Comparison of ENCODE assay signal across 17 cellular contexts in the genomic region with DNA sequence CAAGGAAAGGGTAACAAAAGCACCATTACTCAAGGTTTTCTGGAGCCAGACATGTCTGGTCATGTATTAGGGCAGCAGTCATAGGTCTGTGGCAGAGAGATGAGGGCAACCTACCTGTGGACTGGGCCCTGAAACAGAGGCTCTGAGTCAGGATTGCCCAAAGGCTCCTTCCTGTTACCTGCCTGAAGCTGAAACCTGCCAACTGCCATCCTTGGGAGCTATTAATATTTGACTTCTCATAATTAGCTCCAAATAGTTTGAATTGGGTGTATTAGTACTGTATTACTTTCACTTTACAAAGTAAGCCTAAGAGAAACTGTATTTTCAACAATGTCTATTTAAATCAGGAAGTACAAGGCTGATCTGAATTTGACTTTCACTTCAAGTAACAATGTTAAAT.
DNase-seq lines count a peak whose midpoint lies in the region; ATAC-seq and TF ChIP-seq lines count a peak whose summit lies in the region.
"Had no signal": no experiment of that assay in that cellular context is flagged by ENCODE, and none has a peak within 500 bp of the region (broad histone marks: within the 10 kb centered on the region; RNA-seq: fewer than 3 reads in every experiment).

No MANE protein-coding gene starts in this region.

- no peaks in the 10 kb centered on the region for H3K27me3 ChIP-seq in left lung
- no peaks in the 10 kb centered on the region for H3K27me3 ChIP-seq in CD8-positive, alpha-beta T cell (ENCODE audit: insufficient read depth, low read length)
- H3K27me3 ChIP-seq: cardiac muscle cell had no signal

- H3K4me3 ChIP-seq in left lung (no peak overlapping the region), coronary artery (no peak overlapping the region)
- H3K4me3 ChIP-seq in CD8-positive, alpha-beta T cell (ENCODE audit: low read depth, low read length) = no peak overlapping the region
- H3K4me3 ChIP-seq: cardiac muscle cell, GM23248 had no signal

- DNase-seq in epithelial cell of prostate (ENCODE audit: low read depth, low spot score) (peak; percentile 81), left lung (no peak), coronary artery (ENCODE audit: low spot score) (no peak), MV-4-11 (lab: John Stamatoyannopoulos, UW) (no peak)
- DNase-seq in CD8-positive, alpha-beta T cell = no peak
- DNase-seq: activated CD4-positive, alpha-beta T cell treated with anti-CD3 and anti-CD28 coated beads, Interleukin-2, amount 10 ng/mL, durations not matched to agents 7 days and 5 days; activated T-cell treated with anti-CD3 and anti-CD28 coated beads, Interleukin-2, amount 50 U/mL, for 24 hours; COR-L47; effector CD4-positive, alpha-beta T cell; GM23248; NCI-H1417 treated with DMSO at 0.1 percent for 48 hours; Right ventricle myocardium superior; stimulated activated naive CD4-positive, alpha-beta T cell treated with Interleukin-2 at 50 U/mL for 16 hours had no signal

- no peak overlapping the region for H3K27ac Mint-ChIP-seq in CD8-positive, alpha-beta T cell
- H3K27ac Mint-ChIP-seq: activated CD4-positive, alpha-beta T cell treated with anti-CD3 and anti-CD28 coated beads, Interleukin-2, amount 10 ng/mL, durations not matched to agents 7 days and 5 days; activated T-cell treated with anti-CD3 and anti-CD28 coated beads, Interleukin-2, amount 50 U/mL, for 24 hours had no signal

- peaks cover 0 to 8% of the 10 kb centered on the region in 2 donors for H3K9me3 ChIP-seq in left lung
- H3K9me3 ChIP-seq in CD8-positive, alpha-beta T cell (ENCODE audit: low read length) = no peaks in the 10 kb centered on the region

- POLR2A ChIA-PET in CD8-positive, alpha-beta T cell (lab: Charles Lee) = interaction anchor here (0.7 kb wide), 1 partner anchor 8 kb away, joined by 3 read pairs; no protein-coding TSS in a partner anchor

- intact Hi-C loops in left lung (cut with DNase I) = no loop called here
- intact Hi-C loops in CD8-positive, alpha-beta T cell (cut with DNase I, micrococcal nuclease) = no loop called here

- no peaks in the 10 kb centered on the region for H3K36me3 Mint-ChIP-seq in CD8-positive, alpha-beta T cell

- no peak for TF ChIP-seq CTCF in left lung (IDR thresholded peaks at IDR 0.05)
- TF ChIP-seq CTCF in coronary artery (IDR thresholded peaks at IDR 0.05) = no peak
- TF ChIP-seq CTCF in CD8-positive, alpha-beta T cell (IDR thresholded peaks at IDR 0.05) = no peak

- H3K4me1 ChIP-seq in left lung = no peaks in the 10 kb centered on the region
- H3K4me1 ChIP-seq in CD8-positive, alpha-beta T cell (ENCODE audit: insufficient read depth, low read length) = no peaks in the 10 kb centered on the region

- H3K9me3 Mint-ChIP-seq in CD8-positive, alpha-beta T cell = no peaks in the 10 kb centered on the region
- H3K9me3 Mint-ChIP-seq: activated CD4-positive, alpha-beta T cell treated with anti-CD3 and anti-CD28 coated beads, Interleukin-2, amount 10 ng/mL, durations not matched to agents 7 days and 5 days had no signal

- H3K27me3 Mint-ChIP-seq in CD8-positive, alpha-beta T cell (ENCODE audit: low read depth) = no peaks in the 10 kb centered on the region
- H3K27me3 Mint-ChIP-seq: activated CD4-positive, alpha-beta T cell treated with anti-CD3 and anti-CD28 coated beads, Interleukin-2, amount 10 ng/mL, durations not matched to agents 7 days and 5 days; activated T-cell treated with anti-CD3 and anti-CD28 coated beads, Interleukin-2, amount 50 U/mL, for 24 hours had no signal

- H3K4me3 Mint-ChIP-seq in CD8-positive, alpha-beta T cell = no peak overlapping the region
- H3K4me3 Mint-ChIP-seq: activated CD4-positive, alpha-beta T cell treated with anti-CD3 and anti-CD28 coated beads, Interleukin-2, amount 10 ng/mL, durations not matched to agents 7 days and 5 days; activated T-cell treated with anti-CD3 and anti-CD28 coated beads, Interleukin-2, amount 50 U/mL, for 24 hours had no signal

- H3K36me3 ChIP-seq in left lung = no peaks in the 10 kb centered on the region
- no peaks in the 10 kb centered on the region for H3K36me3 ChIP-seq in CD8-positive, alpha-beta T cell (ENCODE audit: insufficient read depth, low read length)
- H3K36me3 ChIP-seq: cardiac muscle cell had no signal

- CTCF ChIA-PET in CD8-positive, alpha-beta T cell (lab: Charles Lee) = no interaction called here

- H3K27ac ChIP-seq in epithelial cell of prostate (peak overlapping the region; percentile 21), left lung (no peak overlapping the region), coronary artery (no peak overlapping the region)
- no peak overlapping the region for H3K27ac ChIP-seq in CD8-positive, alpha-beta T cell (ENCODE audit: low read depth, low read length)
- H3K27ac ChIP-seq: cardiac muscle cell, GM23248 had no signal

- no peaks in the 10 kb centered on the region for H3K4me1 Mint-ChIP-seq in CD8-positive, alpha-beta T cell (ENCODE audit: low read depth)
- H3K4me1 Mint-ChIP-seq: activated CD4-positive, alpha-beta T cell treated with anti-CD3 and anti-CD28 coated beads, Interleukin-2, amount 10 ng/mL, durations not matched to agents 7 days and 5 days had no signal

- ATAC-seq in GM18511 (IDR thresholded peaks at IDR 0.05; ENCODE audit: unreplicated experiment) = peak; percentile 79
- peak; percentile 72 for ATAC-seq in GM21619 (IDR thresholded peaks at IDR 0.05; ENCODE audit: unreplicated experiment)
- peak; percentile 70 for ATAC-seq in HG03439 (IDR thresholded peaks at IDR 0.05; ENCODE audit: unreplicated experiment)
- ATAC-seq in left lung = no peak
- ATAC-seq in CD8-positive, alpha-beta T cell = no peak

Comparison
In these comparisons a context has a peak if more than half of its experiments do, and no peak if none do; other contexts are left out.
1. ATAC-seq: peak in GM18511 (single experiment), GM21619 (single experiment) and HG03439 (single experiment); none in left lung (single experiment) and CD8-positive, alpha-beta T cell (single experiment).